In the genomic region with DNA sequence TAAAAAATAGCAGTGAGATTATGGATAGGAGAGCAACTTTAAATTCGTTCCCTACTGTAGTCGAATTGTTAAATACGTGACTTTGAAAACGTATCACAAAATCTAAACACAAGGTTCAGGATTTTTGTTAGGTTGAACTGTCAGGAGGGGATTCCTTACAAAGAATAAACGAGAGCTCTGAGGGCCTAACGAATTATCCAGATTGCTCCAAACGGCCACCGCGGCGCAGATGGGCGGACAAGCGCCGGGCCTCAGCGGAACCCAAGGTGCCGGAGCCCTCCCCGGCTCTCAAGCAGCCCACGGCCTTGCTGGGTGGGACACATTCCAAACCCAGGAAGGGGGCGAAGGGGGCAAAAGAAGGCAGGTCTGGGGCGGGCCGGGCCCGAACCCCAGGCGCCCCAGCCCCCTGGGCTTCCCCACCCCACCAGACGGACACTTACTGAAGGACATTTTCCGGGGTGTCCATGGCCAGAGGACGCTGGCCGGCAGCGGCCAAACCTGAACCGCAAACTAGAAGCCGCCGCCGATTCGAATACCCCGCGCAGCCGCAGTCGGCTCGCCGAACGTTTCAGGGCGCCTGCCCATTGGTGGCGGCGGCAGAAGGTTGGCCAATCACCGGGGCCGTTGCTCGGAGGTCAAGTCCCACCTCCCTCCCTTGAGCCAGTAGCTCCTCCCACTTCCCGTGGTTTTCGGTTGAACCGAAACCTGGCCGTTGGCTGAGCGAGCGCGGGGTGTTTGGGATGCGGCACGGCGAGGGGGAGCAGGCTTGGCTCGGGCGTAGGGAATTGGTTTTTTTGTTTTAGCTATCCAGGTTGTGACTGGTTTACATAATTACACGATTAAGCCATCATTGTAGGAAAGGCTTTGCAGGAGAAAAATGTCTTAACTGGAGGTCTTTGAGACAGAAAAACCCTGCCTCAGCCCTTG, we compare ENCODE assay signal across 8 cellular contexts. TPM values are rescaled to one million over a fixed set of nuclear protein-coding genes. Genes with fewer than 3 reads are reported as not detected.
DNase-seq lines count a peak whose midpoint lies in the region; ATAC-seq, FAIRE-seq and TF ChIP-seq lines count a peak whose summit lies in the region.

BUB1 (minus strand) TSS at position 534 of the 927 bp plus-strand sequence; CDS start at position 466, 68 bp downstream.

- POLR2A ChIA-PET in endothelial cell of umbilical vein (lab: Charles Lee), result no interaction called here

- H3K9ac ChIP-seq in OCI-LY3 (ENCODE audit: low read length) (peak within 1 kb of the TSS; percentile 90), endothelial cell of umbilical vein (replicated peaks; ENCODE audit: extremely low read depth, insufficient read depth, low read length) (peak within 1 kb of the TSS; percentile 78)

- TF ChIP-seq POLR2A in endothelial cell of umbilical vein (IDR thresholded peaks at IDR 0.05; ENCODE audit: low read depth, low read length), result peak; percentile 93

- intact Hi-C loops in endothelial cell of umbilical vein (cut with micrococcal nuclease), result loop anchor here (1.0 kb wide), 1 partner anchor 78 kb away; no protein-coding TSS in a partner anchor

- H3K79me2 ChIP-seq in OCI-LY3 (ENCODE audit: low read length), result peaks cover 39% of the 10 kb centered on the region
- H3K79me2 ChIP-seq in endothelial cell of umbilical vein (ENCODE audit: control insufficient read depth, insufficient read depth, low read length), result peaks cover 40% of the 10 kb centered on the region

- H3K4me3 ChIP-seq in OCI-LY3 (ENCODE audit: low read length) (peak within 1 kb of the TSS; percentile 89), endothelial cell of umbilical vein (replicated peaks in 1 of 3; ENCODE audit: insufficient read depth in 1 of 3, low read depth in 1 of 3, low read length in 3 of 3) (peak within 1 kb of the TSS; percentile 80 to 94 (median 88))

- H3K9me3 ChIP-seq in OCI-LY3 (ENCODE audit: insufficient read depth, low read length) (no peaks in the 10 kb centered on the region), endothelial cell of umbilical vein (replicated peaks; ENCODE audit: control insufficient read depth, insufficient read depth, low read length) (no peaks in the 10 kb centered on the region)

- 0 out of 2 replicates have a peak, but pooled peaks cover 10% of the 10 kb centered on the region for H3K27me3 ChIP-seq in OCI-LY3 (ENCODE audit: low read depth, low read length)
- H3K27me3 ChIP-seq in endothelial cell of umbilical vein (ENCODE audit: control insufficient read depth in 2 of 2, insufficient read depth in 2 of 2, low read length in 2 of 2), result peaks cover under 1 to 4% of the 10 kb centered on the region in 2 experiments

- H3K4me2 ChIP-seq in OCI-LY3 (ENCODE audit: low read length), result peak within 1 kb of the TSS; percentile 88
- H3K4me2 ChIP-seq in endothelial cell of umbilical vein (ENCODE audit: insufficient read depth, low read length), result peak within 1 kb of the TSS; percentile 96

- CTCF ChIA-PET in endothelial cell of umbilical vein (lab: Charles Lee), result interaction anchor here (0.7 to 2.9 kb wide), 3 partner anchors 10 to 78 kb away, joined by 3 to 37 read pairs (median 6); no protein-coding TSS in a partner anchor

- dilution Hi-C loops in endothelial cell of umbilical vein (cut with MboI; ENCODE audit: extremely low pct_ligation_motif_present, low sequenced_read_pairs), result no loop called here

- H2AFZ ChIP-seq in OCI-LY3 (ENCODE audit: low read depth, low read length) (peak within 1 kb of the TSS; percentile 84), endothelial cell of umbilical vein (ENCODE audit: low read depth, low read length) (peak within 1 kb of the TSS; percentile 70)

- peak; percentile 99 for DNase-seq in D341Med (ENCODE audit: low spot score)
- DNase-seq in HuH-7 (ENCODE audit: low spot score), result peak; percentile 94
- peak; percentile 97 for DNase-seq in activated CD8-positive, alpha-beta memory T cell treated with anti-CD3 and anti-CD28 coated beads, Interleukin-2, amount 50 U/mL, for 48 hours
- DNase-seq in endothelial cell of umbilical vein (ENCODE audit: low read depth, low spot score), result peak; percentile 96
- DNase-seq in middle frontal gyrus (ENCODE audit: extremely low spot score, low spot score), result peak; percentile 94
- DNase-seq in stimulated activated CD8-positive, alpha-beta memory T cell treated with anti-CD3 and anti-CD28 coated beads, Interleukin-2, amount 100 ng/mL, for 48 hours (ENCODE audit: low read depth in 2 of 2), result peak; percentile 91 to 92

- TSS peak; percentile 53 for BruUV-seq in endothelial cell of umbilical vein (replicated peaks; lab: Mats Ljungman, UMichigan)

- H3K36me3 ChIP-seq in OCI-LY3 (replicated peaks; ENCODE audit: low read depth, low read length), result peaks cover 20% of the 10 kb centered on the region
- peaks cover 0 to 7% of the 10 kb centered on the region in 2 experiments for H3K36me3 ChIP-seq in endothelial cell of umbilical vein (ENCODE audit: control insufficient read depth in 2 of 2, extremely low read depth in 1 of 2, insufficient read depth in 2 of 2, low read length in 2 of 2)

- ATAC-seq in GM21515 (IDR thresholded peaks at IDR 0.05; ENCODE audit: unreplicated experiment), result peak; percentile 78

- H3K9me1 ChIP-seq in endothelial cell of umbilical vein (replicated peaks; ENCODE audit: control insufficient read depth, extremely low read depth, insufficient read depth, low read length), result no peaks in the 10 kb centered on the region

- peaks cover 31% of the 10 kb centered on the region for H3K4me1 ChIP-seq in OCI-LY3 (ENCODE audit: low read length)
- H3K4me1 ChIP-seq in endothelial cell of umbilical vein (ENCODE audit: control insufficient read depth, extremely low read depth, insufficient read depth, low read length), result peaks cover 35% of the 10 kb centered on the region

- no peak for TF ChIP-seq CTCF in OCI-LY3 (IDR thresholded peaks at IDR 0.05; ENCODE audit: low read depth, low read length)
- no peak for TF ChIP-seq CTCF in endothelial cell of umbilical vein (IDR thresholded peaks at IDR 0.05; ENCODE audit: extremely low read depth in 1 of 2, insufficient read depth in 1 of 2, low read depth in 1 of 2, low read length in 2 of 2)

- FAIRE-seq in endothelial cell of umbilical vein (lab: Jason Lieb, UNC), result peak; percentile 87

- H4K20me1 ChIP-seq in OCI-LY3 (ENCODE audit: insufficient read depth, low read length) (peaks cover 12% of the 10 kb centered on the region; the same call in 1 of the 2 replicates), endothelial cell of umbilical vein (replicated peaks; ENCODE audit: control insufficient read depth, extremely low read depth, insufficient read depth, low read length) (no peaks in the 10 kb centered on the region)

- H3K27ac ChIP-seq in OCI-LY3 (ENCODE audit: low read length) (peak within 1 kb of the TSS; percentile 63), endothelial cell of umbilical vein (ENCODE audit: insufficient read depth, low read depth, low read length) (peak within 1 kb of the TSS; percentile 60)

TF ChIP-seq in endothelial cell of umbilical vein, 7 proteins besides CTCF, POLR2A, EP300 and RAD21:
- TF ChIP-seq, protein P1, sequence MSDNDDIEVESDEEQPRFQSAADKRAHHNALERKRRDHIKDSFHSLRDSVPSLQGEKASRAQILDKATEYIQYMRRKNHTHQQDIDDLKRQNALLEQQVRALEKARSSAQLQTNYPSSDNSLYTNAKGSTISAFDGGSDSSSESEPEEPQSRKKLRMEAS (IDR thresholded peaks at IDR 0.05; ENCODE audit: insufficient read depth, insufficient read length), result no peak
- TF ChIP-seq FOS (IDR thresholded peaks at IDR 0.05; ENCODE audit: borderline replicate concordance, insufficient read depth, low read length) (no peak), MYC (IDR thresholded peaks at IDR 0.05; ENCODE audit: low read depth, low read length) (no peak), POLR2AphosphoS5 (IDR thresholded peaks at IDR 0.05; ENCODE audit: insufficient read depth, low read depth, low read length) (peak; percentile 88), JUN (IDR thresholded peaks at IDR 0.05; ENCODE audit: borderline replicate concordance, insufficient read depth, insufficient read length, low read depth) (no peak), GATA2 (IDR thresholded peaks at IDR 0.05; ENCODE audit: insufficient read depth, insufficient read length, low read depth, low read length) (no peak)

RNA-seq across cellular contexts. Expression of gene BUB1, which starts in this region (rescaled TPM):
- total RNA-seq in endothelial cell of umbilical vein, result 54.1 and 66.4 TPM in 2 replicates
- 11.5 and 16.1 TPM in 2 replicates for polyA plus RNA-seq in endothelial cell of umbilical vein
- polyA plus RNA-seq in endothelial cell of umbilical vein (2011; cell fraction: cytosol; rRNA removed), result 23.0 and 25.5 TPM in 2 replicates
- polyA plus RNA-seq in endothelial cell of umbilical vein (2011; cell fraction: nucleus; rRNA removed), result 40.5 and 58.0 TPM in 2 replicates
- 14.9 and 39.5 TPM in 2 replicates for polyA plus RNA-seq in endothelial cell of umbilical vein (2012)
- polyA minus RNA-seq in endothelial cell of umbilical vein, result 28.0 and 35.8 TPM in 2 replicates
- 29.7 TPM for polyA minus RNA-seq in endothelial cell of umbilical vein (2011; cell fraction: cytosol; rRNA and poly(A)+ RNA removed)
- polyA minus RNA-seq in endothelial cell of umbilical vein (2011; cell fraction: nucleus; rRNA and poly(A)+ RNA removed), result 42.0 and 61.6 TPM in 2 replicates

Comparison
In these comparisons a context has a peak if more than half of its experiments do, and no peak if none do; other contexts are left out.
1. Peak in every context shown above with its lines: DNase-seq, ATAC-seq, H3K4me3 ChIP-seq and H3K27ac ChIP-seq.